ENCODE assay signal across 17 cellular contexts in genomic region chr10:10431422-10432066, GRCh38.
DNase-seq lines count a peak whose midpoint lies in the region; ATAC-seq and TF ChIP-seq lines count a peak whose summit lies in the region.
"Had no signal": no experiment of that assay in that cellular context is flagged by ENCODE, and none has a peak within 500 bp of the region (broad histone marks: within the 10 kb centered on the region; RNA-seq: fewer than 3 reads in every experiment).

No MANE protein-coding gene starts in this region.

- H3K27ac ChIP-seq in caudate nucleus (ENCODE audit: low read depth, low read length) (peak overlapping the region; percentile 46), neural cell (ENCODE audit: low read length) (peak overlapping the region; percentile 84)
- H3K27ac ChIP-seq: 22Rv1, BLaER1, GM23248, HL-60 had no signal

- TF ChIP-seq RAD21 in neural cell (conservative IDR thresholded peaks at IDR 0.05) = peak; percentile 53

- H3K4me2 ChIP-seq in neural cell (ENCODE audit: low read length) = peak overlapping the region; percentile 56
- H3K4me2 ChIP-seq: BLaER1 had no signal

- no peaks in the 10 kb centered on the region for H3K27me3 ChIP-seq in neural cell (ENCODE audit: insufficient read depth, low read depth, low read length)
- H3K27me3 ChIP-seq: BLaER1 had no signal

- H3F3A ChIP-seq in neural cell (ENCODE audit: insufficient read depth, low read length, poor library complexity, severe bottlenecking) = no peaks in the 10 kb centered on the region

- peak overlapping the region; percentile 28 for H2AFZ ChIP-seq in neural cell (ENCODE audit: low read depth, low read length)
- H2AFZ ChIP-seq: GM23248 had no signal

- H3K4me3 ChIP-seq in neural cell (ENCODE audit: low read length) = peak overlapping the region; percentile 48
- H3K4me3 ChIP-seq: BLaER1, GM12878, GM23248 had no signal

- H3K36me3 ChIP-seq in neural cell (ENCODE audit: insufficient read depth, low read length) = no peaks in the 10 kb centered on the region
- H3K36me3 ChIP-seq: BLaER1 had no signal

- ATAC-seq in HG02763 (IDR thresholded peaks at IDR 0.05; ENCODE audit: unreplicated experiment) = no peak
- ATAC-seq: GM12878 had no signal

- peak; percentile 12 for DNase-seq in NCI-H82 (lab: John Stamatoyannopoulos, UW)
- DNase-seq in NCI-H82 treated with DMSO at 0.1 percent for 48 hours (lab: John Stamatoyannopoulos, UW; ENCODE audit: unreplicated experiment) = no peak
- peak in 2 of 61 donors; percentile 4 to 6 for DNase-seq in caudate nucleus (lab: John Stamatoyannopoulos, UW)
- no peak for DNase-seq in ureter (ENCODE audit: low spot score)
- no peak for DNase-seq in NCI-H2107 treated with DMSO at 0.1 percent for 48 hours (lab: John Stamatoyannopoulos, UW; ENCODE audit: unreplicated experiment)
- no peak for DNase-seq in HK-2 (ENCODE audit: unreplicated experiment)
- DNase-seq: AML-193, DMS79, GM23248, H7, KG1 had no signal

- H3K9me3 ChIP-seq in neural cell (ENCODE audit: low read length) = no peaks in the 10 kb centered on the region
- H3K9me3 ChIP-seq: BLaER1 had no signal

- TF ChIP-seq EP300 in neural cell (conservative IDR thresholded peaks at IDR 0.05; ENCODE audit: poor library complexity, severe bottlenecking) = peak; percentile 79

- no peak for TF ChIP-seq CTCF in neural cell (IDR thresholded peaks at IDR 0.05; ENCODE audit: poor library complexity, severe bottlenecking)

- H3K79me2 ChIP-seq in neural cell (replicated peaks; ENCODE audit: insufficient read depth, low read length) = no peaks in the 10 kb centered on the region

- H3K9me2 ChIP-seq in neural cell (ENCODE audit: insufficient read depth, low read length) = no peaks in the 10 kb centered on the region

- H4K20me1 ChIP-seq in neural cell (ENCODE audit: insufficient read depth) = no peaks in the 10 kb centered on the region
- H4K20me1 ChIP-seq: BLaER1 had no signal

- H3K9ac ChIP-seq in neural cell (ENCODE audit: low read length) = peak overlapping the region; percentile 47
- H3K9ac ChIP-seq: BLaER1, GM23248 had no signal

TF ChIP-seq in neural cell, 6 proteins besides CTCF, POLR2A, EP300 and RAD21:
- TF ChIP-seq TAF1 (IDR thresholded peaks at IDR 0.05; ENCODE audit: low read depth) (no peak), REST (IDR thresholded peaks at IDR 0.05; ENCODE audit: borderline replicate concordance) (no peak), EZH2 (IDR thresholded peaks at IDR 0.05; ENCODE audit: borderline replicate concordance, insufficient read depth, low read length, poor library complexity, severe bottlenecking) (no peak), SMC3 (conservative IDR thresholded peaks at IDR 0.05; ENCODE audit: poor library complexity) (peak; percentile 59), MXI1 (conservative IDR thresholded peaks at IDR 0.05; ENCODE audit: poor library complexity, severe bottlenecking) (no peak), POLR2AphosphoS5 (IDR thresholded peaks at IDR 0.05) (peak; percentile 52)
